In the genomic region with DNA sequence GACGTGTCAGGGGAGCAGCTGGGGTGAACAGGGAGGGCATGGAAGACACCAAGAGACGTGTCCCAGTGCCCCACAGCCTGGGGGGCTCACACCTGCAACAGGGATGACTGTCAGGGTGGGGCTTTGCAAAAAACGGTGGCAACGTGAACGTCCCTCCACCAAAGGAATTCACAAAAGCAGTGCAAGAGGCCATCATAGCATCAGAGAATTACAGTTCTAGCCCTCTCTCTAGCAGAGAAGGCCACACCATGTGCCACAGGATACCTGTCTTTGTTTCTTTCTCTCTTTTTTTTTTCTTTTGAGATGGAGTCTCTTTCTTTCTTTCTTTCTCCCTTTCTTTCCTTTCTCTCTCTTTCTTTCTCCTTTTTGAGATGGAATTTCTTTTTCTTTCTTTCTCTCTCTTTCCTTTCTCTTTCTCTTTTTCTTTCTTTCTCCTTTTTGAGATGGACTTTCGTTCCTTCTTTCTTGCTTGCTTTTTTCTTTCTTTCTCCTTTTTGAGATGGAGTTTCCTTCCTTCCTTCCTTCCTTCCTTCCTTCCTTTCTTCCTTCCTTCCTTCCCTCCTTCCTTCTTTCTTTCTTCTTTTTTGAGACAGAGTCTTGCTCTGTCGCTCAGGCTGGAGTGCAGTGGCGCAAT, we compare ENCODE assay signal across 1 cellular context.
TF ChIP-seq lines count a peak whose summit lies in the region.

No MANE protein-coding gene starts in this region.

TF ChIP-seq in GM23338, 12 proteins besides CTCF, POLR2A, EP300 and RAD21 (continued from another document):
- TF ChIP-seq ZNF331 (CRISPR knock-in tag; IDR thresholded peaks at IDR 0.05; ENCODE audit: low read depth) (no peak), CREB1 (CRISPR knock-in tag; IDR thresholded peaks at IDR 0.05; ENCODE audit: low read depth) (no peak), NANOG (IDR thresholded peaks at IDR 0.05; ENCODE audit: borderline replicate concordance) (no peak)
